ENCODE assay signal across 8 cellular contexts in genomic region chr3:75429561-75430220, GRCh38.
A peak's percentile ranks its signal among the peaks of the same experiment; 100 is the strongest.
DNase-seq lines count a peak whose midpoint lies in the region; ATAC-seq and TF ChIP-seq lines count a peak whose summit lies in the region.
"Not testable (repeated sequence)": the region's sequence is repeated elsewhere in the genome, so short reads cannot be mapped to it uniquely, and the experiment has no call there.

No MANE protein-coding gene starts in this region.

- not testable (repeated sequence) for H3K27me3 Mint-ChIP-seq in WTC11 (ENCODE audit: low read depth)

- TF ChIP-seq CTCF in AG09309 (IDR thresholded peaks at IDR 0.05; ENCODE audit: control insufficient read depth, insufficient read depth, low read depth, low read length, missing control alignments) (peak; percentile 79), WTC11 (IDR thresholded peaks at IDR 0.05) (peak; percentile 74), foreskin fibroblast (IDR thresholded peaks at IDR 0.05; ENCODE audit: low read depth, low read length) (peak; percentile 65)

- not testable (repeated sequence) for H3K4me3 ChIP-seq in AG09309 (ENCODE audit: control insufficient read depth, low read depth, low read length); foreskin fibroblast (ENCODE audit: low read depth in 1 of 2, low read length in 2 of 2)

- not testable (repeated sequence) for H3K9me3 Mint-ChIP-seq in WTC11

- H3K4me3 Mint-ChIP-seq in WTC11: not testable (repeated sequence)

- peaks cover 17% of the 10 kb centered on the region for H3K36me3 Mint-ChIP-seq in WTC11

- H3K4me1 Mint-ChIP-seq in WTC11: not testable (repeated sequence)

- POLR2A ChIA-PET in WTC11 (lab: Charles Lee): not testable (repeated sequence)

- peak; percentile 46 for DNase-seq in AG09309 (ENCODE audit: low read depth)
- DNase-seq in HCEC 1CT: peak; percentile 71
- DNase-seq in NCI-H345 treated with DMSO at 0.1 percent for 48 hours (lab: John Stamatoyannopoulos, UW; ENCODE audit: unreplicated experiment): peak; percentile 2
- peak; percentile 79 for DNase-seq in WTC11 (ENCODE audit: low spot score)
- peak; percentile 62 for DNase-seq in amniotic stem cell (lab: John Stamatoyannopoulos, UW)
- DNase-seq in foreskin fibroblast: peak; percentile 80 to 94
- peak; percentile 76 for DNase-seq in mucosa of gallbladder (ENCODE audit: low spot score)
- DNase-seq in stimulated activated CD4-positive, alpha-beta T cell treated with anti-CD3 and anti-CD28 coated beads, Interleukin-4, amount 100 ng/mL, for 4 hours: peak; percentile 67 to 72

- not testable (repeated sequence) for H3K27ac Mint-ChIP-seq in WTC11

- CTCF ChIA-PET in WTC11 (lab: Charles Lee): interaction anchor here (0.6 to 1.4 kb wide), 7 partner anchors 64 to 238 kb away, joined by 3 to 4 read pairs (median 3); no protein-coding TSS in a partner anchor

- not testable (repeated sequence) for ATAC-seq in WTC11

TF ChIP-seq in WTC11, 78 proteins besides CTCF, POLR2A, EP300 and RAD21:
- TF ChIP-seq ZNF121 (CRISPR knock-in tag; IDR thresholded peaks at IDR 0.05): 0 out of 2 replicates have a peak, but pooled peaks have one; percentile 7

Comparison
In these comparisons a context has a peak if more than half of its experiments do, and no peak if none do; other contexts are left out.
1. DNase-seq: peak in every context shown above with its lines; median percentile 87 in foreskin fibroblast; 79 in WTC11; 76 in mucosa of gallbladder; 71 in HCEC 1CT; 70 in stimulated activated CD4-positive, alpha-beta T cell treated with anti-CD3 and anti-CD28 coated beads, Interleukin-4, amount 100 ng/mL, for 4 hours; 62 in amniotic stem cell; 46 in AG09309; 2 in NCI-H345 treated with DMSO at 0.1 percent for 48 hours.